In genomic region chr2:173150087-173150486, GRCh38 we compare ENCODE assay signal across 12 cellular contexts.
DNase-seq lines count a peak whose midpoint lies in the region; ATAC-seq and TF ChIP-seq lines count a peak whose summit lies in the region.
"Had no signal": no experiment of that assay in that cellular context is flagged by ENCODE, and none has a peak within 500 bp of the region (broad histone marks: within the 10 kb centered on the region; RNA-seq: fewer than 3 reads in every experiment).

No MANE protein-coding gene starts in this region.

- H3K36me3 ChIP-seq in mammary epithelial cell (ENCODE audit: insufficient read depth, low read length) = no peaks in the 10 kb centered on the region
- H3K36me3 ChIP-seq: transverse colon had no signal

- in situ Hi-C loops in mammary epithelial cell (cut with MboI; ENCODE audit: low sequenced_read_pairs in 2 of 2) (no loop called here), GM13977 (cut with MboI; ENCODE audit: low pct_unique_long_range_greater_than_20kb, low sequenced_read_pairs, unreplicated experiment) (no loop called here)

- no peaks in the 10 kb centered on the region for H4K20me1 ChIP-seq in mammary epithelial cell (ENCODE audit: insufficient read depth, low read length)

- TF ChIP-seq CTCF in mammary epithelial cell (conservative IDR thresholded peaks at IDR 0.05 in 1 of 2, IDR thresholded peaks at IDR 0.05 in 1 of 2; ENCODE audit: extremely low read depth in 1 of 2, insufficient read depth in 1 of 2, low read depth in 1 of 2, low read length in 2 of 2) (no peak), nephron progenitor cell (IDR thresholded peaks at IDR 0.05) (no peak), GM13977 (IDR thresholded peaks at IDR 0.05; ENCODE audit: extremely low read depth, insufficient read depth, missing control alignments) (no peak)

- peaks cover 9% of the 10 kb centered on the region for H3K36me3 Mint-ChIP-seq in T-helper 2 cell treated with Interferon-gamma antibody and Interleukin-4, amounts not matched to agents 5 μg/mL and 100 μg/mL, for 36 hours (ENCODE audit: low read depth)
- H3K36me3 Mint-ChIP-seq in nephron progenitor cell (ENCODE audit: low read depth) = peaks cover 24% of the 10 kb centered on the region

- H3K9me3 Mint-ChIP-seq in T-helper 2 cell treated with Interferon-gamma antibody and Interleukin-4, amounts not matched to agents 5 μg/mL and 100 μg/mL, for 36 hours = peaks cover 5% of the 10 kb centered on the region
- H3K9me3 Mint-ChIP-seq in nephron progenitor cell = peaks cover 10% of the 10 kb centered on the region

- no TSS peak for BruUV-seq in mammary epithelial cell (replicated peaks; lab: Mats Ljungman, UMichigan)

- H3K4me1 Mint-ChIP-seq in T-helper 2 cell treated with Interferon-gamma antibody and Interleukin-4, amounts not matched to agents 5 μg/mL and 100 μg/mL, for 36 hours (ENCODE audit: low read depth) = peaks cover 38% of the 10 kb centered on the region
- no peaks in the 10 kb centered on the region for H3K4me1 Mint-ChIP-seq in nephron progenitor cell

- dilution Hi-C loops in mammary epithelial cell (cut with HindIII; ENCODE audit: low sequenced_read_pairs) = no loop called here

- H3K9ac ChIP-seq in mammary epithelial cell (ENCODE audit: insufficient read depth, low read length) = no peak overlapping the region

- H3K27me3 ChIP-seq in mammary epithelial cell (ENCODE audit: insufficient read depth, low read length) = no peaks in the 10 kb centered on the region
- H3K27me3 ChIP-seq: transverse colon had no signal

- no peak overlapping the region for H2AFZ ChIP-seq in mammary epithelial cell (ENCODE audit: low read depth, low read length)

- H3K4me1 ChIP-seq in mammary epithelial cell (ENCODE audit: insufficient read depth, low read length) = peaks cover 69% of the 10 kb centered on the region

- H3K27ac Mint-ChIP-seq in T-helper 2 cell treated with Interferon-gamma antibody and Interleukin-4, amounts not matched to agents 5 μg/mL and 100 μg/mL, for 36 hours = peak overlapping the region; percentile 90
- peak overlapping the region; percentile 24 for H3K27ac Mint-ChIP-seq in nephron progenitor cell
- H3K27ac Mint-ChIP-seq: brain had no signal

- ATAC-seq in HG03095 (IDR thresholded peaks at IDR 0.05; ENCODE audit: unreplicated experiment) (no peak), HG03432 (IDR thresholded peaks at IDR 0.05; ENCODE audit: unreplicated experiment) (no peak)

- no peak for DNase-seq in T-helper 2 cell treated with Interferon-gamma antibody and Interleukin-4, amounts not matched to agents 5 μg/mL and 100 μg/mL, for 36 hours (ENCODE audit: low spot score)
- DNase-seq in T-helper 2 cell (no peak), LHCN-M2 (ENCODE audit: low read depth) (peak; percentile 86), mammary epithelial cell (peak; percentile 56), nephron progenitor cell (no peak), GM13977 (ENCODE audit: low spot score) (no peak)
- DNase-seq: NCI-H187 treated with DMSO at 0.1 percent for 48 hours, right cardiac atrium, transverse colon had no signal

- intact Hi-C loops in mammary epithelial cell (cut with micrococcal nuclease) = loop anchor here (2.0 kb wide), 2 partner anchors 73 to 119 kb away; no protein-coding TSS in a partner anchor

- H3K79me2 ChIP-seq in mammary epithelial cell (ENCODE audit: insufficient read depth, low read length) = peaks cover 65% of the 10 kb centered on the region

- WGBS in mammary epithelial cell (ENCODE audit: low coverage, missing lambda C conversion rate) = 42% methylated on average over 2 of the region's 2 CpGs

- H3K4me3 Mint-ChIP-seq in T-helper 2 cell treated with Interferon-gamma antibody and Interleukin-4, amounts not matched to agents 5 μg/mL and 100 μg/mL, for 36 hours = peak overlapping the region; percentile 60
- no peak overlapping the region for H3K4me3 Mint-ChIP-seq in nephron progenitor cell
- H3K4me3 Mint-ChIP-seq: brain had no signal

- H3K27ac ChIP-seq in mammary epithelial cell (ENCODE audit: insufficient read depth, low read depth, low read length) = peak overlapping the region; percentile 86
- H3K27ac ChIP-seq: transverse colon had no signal

- H3K9me3 ChIP-seq in mammary epithelial cell (replicated peaks; ENCODE audit: insufficient read depth, low read length) = no peaks in the 10 kb centered on the region
- H3K9me3 ChIP-seq: transverse colon had no signal

- no peaks in the 10 kb centered on the region for H3K27me3 Mint-ChIP-seq in T-helper 2 cell treated with Interferon-gamma antibody and Interleukin-4, amounts not matched to agents 5 μg/mL and 100 μg/mL, for 36 hours (ENCODE audit: low read depth)
- no peaks in the 10 kb centered on the region for H3K27me3 Mint-ChIP-seq in nephron progenitor cell (ENCODE audit: low read depth, poor library complexity)

- peak overlapping the region; percentile 4 for H3K4me2 ChIP-seq in mammary epithelial cell (ENCODE audit: insufficient read depth, low read depth, low read length)

- H3K4me3 ChIP-seq in mammary epithelial cell (replicated peaks in 1 of 3; ENCODE audit: insufficient read depth in 1 of 3, low read depth in 2 of 3, low read length in 3 of 3) = no peak overlapping the region
- H3K4me3 ChIP-seq: transverse colon had no signal

- CTCF ChIA-PET in mammary epithelial cell (lab: Charles Lee; ENCODE audit: low non-redundant PET) = interaction anchor here (0.8 kb wide), 1 partner anchor 122 kb away, joined by 4 read pairs; no protein-coding TSS in a partner anchor

Comparison
In these comparisons a context has a peak if more than half of its experiments do, and no peak if none do; other contexts are left out.
1. DNase-seq: peak in LHCN-M2 (single experiment) and mammary epithelial cell (single experiment); none in T-helper 2 cell treated with Interferon-gamma antibody and Interleukin-4, amounts not matched to agents 5 μg/mL and 100 μg/mL, for 36 hours (single experiment), T-helper 2 cell (0 of 5), nephron progenitor cell (single experiment) and GM13977 (single experiment).